Comparison of ENCODE assay signal across 21 cellular contexts in genomic region chr12:52127683-52128450, GRCh38. TPM values are rescaled to one million over a fixed set of nuclear protein-coding genes. Genes with fewer than 3 reads are reported as not detected.
DNase-seq lines count a peak whose midpoint lies in the region; ATAC-seq and TF ChIP-seq lines count a peak whose summit lies in the region.
"Had no signal": no experiment of that assay in that cellular context is flagged by ENCODE, and none has a peak within 500 bp of the region (broad histone marks: within the 10 kb centered on the region; RNA-seq: fewer than 3 reads in every experiment).

No MANE protein-coding gene starts in this region.

- H3K4me3 ChIP-seq in OCI-LY3 (ENCODE audit: low read length) = no peak overlapping the region
- no peak overlapping the region for H3K4me3 ChIP-seq in right cardiac atrium (ENCODE audit: low read length)
- H3K4me3 ChIP-seq in spleen = no peak overlapping the region
- H3K4me3 ChIP-seq: coronary artery, thyroid gland had no signal

- H3K9ac ChIP-seq in OCI-LY3 (ENCODE audit: low read length) = no peak overlapping the region

- H2AFZ ChIP-seq in OCI-LY3 (ENCODE audit: low read depth, low read length) = peak overlapping the region; percentile 39; the same call in 1 of the 2 replicates

- ATAC-seq in right cardiac atrium (no peak), GM18519 (IDR thresholded peaks at IDR 0.05; ENCODE audit: low FRiP score, unreplicated experiment) (no peak)
- no peak for ATAC-seq in activated naive CD4-positive, alpha-beta T cell treated with anti-CD3 and anti-CD28 coated beads, Interleukin-2, amount 50 U/mL, for 72 hours
- ATAC-seq: activated T-helper 17 cell treated with anti-CD3 and anti-CD28 coated beads, Interleukin-2, amount 50 U/mL, for 72 hours; stimulated activated naive B cell treated with anti-CD40 and anti-IgM and Interleukin-4, amounts not matched to agents 10 μg/mL and 1 μg/mL and 100 μg/mL, for 72 hours had no signal

- H3K9me3 ChIP-seq in OCI-LY3 (ENCODE audit: insufficient read depth, low read length) (no peaks in the 10 kb centered on the region), right cardiac atrium (ENCODE audit: control insufficient read depth, low read length) (no peaks in the 10 kb centered on the region), spleen (no peaks in the 10 kb centered on the region)
- H3K9me3 ChIP-seq: Caco-2, thyroid gland had no signal

- no peaks in the 10 kb centered on the region for H3K9me3 Mint-ChIP-seq in activated naive CD4-positive, alpha-beta T cell treated with anti-CD3 and anti-CD28 coated beads, Interleukin-2, amount 50 U/mL, for 72 hours
- H3K9me3 Mint-ChIP-seq: activated CD4-positive, alpha-beta T cell treated with anti-CD3 and anti-CD28 coated beads, Interleukin-2, amount 10 ng/mL, durations not matched to agents 24 days and 14 days; activated T-helper 17 cell treated with anti-CD3 and anti-CD28 coated beads, Interleukin-2, amount 50 U/mL, for 72 hours; brain had no signal

- H3K27me3 ChIP-seq in OCI-LY3 (ENCODE audit: low read depth, low read length) = peaks cover 14% of the 10 kb centered on the region
- H3K27me3 ChIP-seq in right cardiac atrium (ENCODE audit: control insufficient read depth, insufficient read depth) = no peaks in the 10 kb centered on the region
- peaks cover 0 to 21% (median 0%) of the 10 kb centered on the region in 7 donors for H3K27me3 ChIP-seq in spleen (replicated peaks in 1 of 7)
- H3K27me3 ChIP-seq: thyroid gland had no signal

- H3K27ac ChIP-seq in OCI-LY3 (ENCODE audit: low read length) (no peak overlapping the region), right cardiac atrium (ENCODE audit: low read length) (peak overlapping the region; percentile 89), spleen (peak overlapping the region in 5 of 8 donors; percentile 64 to 87 (median 79))

- peak; percentile 9 for DNase-seq in D341Med (ENCODE audit: low spot score)
- no peak for DNase-seq in right cardiac atrium
- no peak for DNase-seq in spleen
- DNase-seq in activated effector memory CD4-positive, alpha-beta T cell treated with anti-CD3 and anti-CD28 coated beads, Interleukin-2, amount 50 U/mL, for 16 hours = no peak
- DNase-seq in activated naive CD4-positive, alpha-beta T cell treated with anti-CD3 and anti-CD28 coated beads, Interleukin-2, amount 50 U/mL, for 72 hours (ENCODE audit: low spot score in 2 of 2) = no peak
- DNase-seq: activated CD4-positive, alpha-beta T cell treated with anti-CD3 and anti-CD28 coated beads, Interleukin-2, amount 10 ng/mL, durations not matched to agents 24 days and 14 days; Caco-2; hippocampal formation; mesenchymal stem cell; naive B cell; NCI-H1092; NCI-H2029 treated with DMSO at 0.1 percent for 48 hours; stimulated activated naive B cell treated with anti-CD40 and anti-IgM and Interleukin-4, amounts not matched to agents 10 μg/mL and 1 μg/mL and 100 μg/mL, for 72 hours; thyroid gland had no signal

- H3K36me3 ChIP-seq in OCI-LY3 (replicated peaks; ENCODE audit: low read depth, low read length) (no peaks in the 10 kb centered on the region), spleen (no peaks in the 10 kb centered on the region)
- H3K36me3 ChIP-seq: thyroid gland had no signal

- H3K79me2 ChIP-seq in OCI-LY3 (ENCODE audit: low read length) = no peaks in the 10 kb centered on the region

- H4K20me1 ChIP-seq in OCI-LY3 (ENCODE audit: insufficient read depth, low read length) = no peaks in the 10 kb centered on the region

- TF ChIP-seq CTCF in OCI-LY3 (IDR thresholded peaks at IDR 0.05; ENCODE audit: low read depth, low read length) = no peak
- TF ChIP-seq CTCF in spleen (IDR thresholded peaks at IDR 0.05 in 8 of 11, conservative IDR thresholded peaks at IDR 0.05 in 3 of 11) = no peak

- no peaks in the 10 kb centered on the region for H3K36me3 Mint-ChIP-seq in activated naive CD4-positive, alpha-beta T cell treated with anti-CD3 and anti-CD28 coated beads, Interleukin-2, amount 50 U/mL, for 72 hours
- H3K36me3 Mint-ChIP-seq: brain; stimulated activated naive B cell treated with anti-CD40 and anti-IgM and Interleukin-4, amounts not matched to agents 10 μg/mL and 1 μg/mL and 100 μg/mL, for 72 hours had no signal

- H3K4me2 ChIP-seq in OCI-LY3 (ENCODE audit: low read length) = no peak overlapping the region

- intact Hi-C loops in right cardiac atrium (cut with DNase I) = loop anchor here in 1 of 4 donors (10.0 kb wide), 1 partner anchor 103 kb away; no protein-coding TSS in a partner anchor
- intact Hi-C loops in spleen (cut with DNase I; ENCODE audit: low total_unique reads) = no loop called here

- WGBS in right cardiac atrium = 60% methylated on average over 10 of the region's 10 CpGs
- WGBS in spleen, 5 donors = 43 to 52% (median 49%) methylated on average over 10 of the region's 10 CpGs

- H3K27ac Mint-ChIP-seq in activated naive CD4-positive, alpha-beta T cell treated with anti-CD3 and anti-CD28 coated beads, Interleukin-2, amount 50 U/mL, for 72 hours = no peak overlapping the region
- H3K27ac Mint-ChIP-seq: activated CD4-positive, alpha-beta T cell treated with anti-CD3 and anti-CD28 coated beads, Interleukin-2, amount 10 ng/mL, durations not matched to agents 24 days and 14 days; activated T-helper 17 cell treated with anti-CD3 and anti-CD28 coated beads, Interleukin-2, amount 50 U/mL, for 72 hours; stimulated activated naive B cell treated with anti-CD40 and anti-IgM and Interleukin-4, amounts not matched to agents 10 μg/mL and 1 μg/mL and 100 μg/mL, for 72 hours had no signal

- peaks cover 14% of the 10 kb centered on the region for H3K4me1 ChIP-seq in OCI-LY3 (ENCODE audit: low read length)
- H3K4me1 ChIP-seq in right cardiac atrium (ENCODE audit: control insufficient read depth, insufficient read depth, low read length) = peaks cover 12% of the 10 kb centered on the region
- peaks cover 0 to 26% (median 11%) of the 10 kb centered on the region in 6 donors for H3K4me1 ChIP-seq in spleen
- H3K4me1 ChIP-seq: Caco-2 had no signal

- no peak for TF ChIP-seq POLR2A in spleen (IDR thresholded peaks at IDR 0.05)

RNA-seq across cellular contexts. Expression of gene SMIM41, which starts 48.4 kb away (rescaled TPM):
- under 1 TPM in 3 of 4 donors, not detected in 1; 0.31 to 0.95 (median 0.44) TPM for total RNA-seq in right cardiac atrium
- polyA plus RNA-seq in right cardiac atrium = 0.61 TPM
- 1 to 10 TPM in 6 of 7 donors, under 1 TPM in 1; 0.64 to 8.1 (median 4.9) TPM for total RNA-seq in spleen
- polyA plus RNA-seq in spleen = 1 to 10 TPM in 2 of 3 donors, under 1 TPM in 1; 0.85 to 1.7 (median 1.1) TPM
- not detected for total RNA-seq in activated naive CD4-positive, alpha-beta T cell treated with anti-CD3 and anti-CD28 coated beads, Interleukin-2, amount 50 U/mL, for 72 hours
- total RNA-seq: activated T-helper 17 cell treated with anti-CD3 and anti-CD28 coated beads, Interleukin-2, amount 50 U/mL, for 72 hours; Caco-2; Daoy; osteocyte had no signal

RNA-seq across cellular contexts. Expression of gene ATG101, which starts 58.1 kb away (rescaled TPM):
- total RNA-seq in right cardiac atrium (10 to 100 TPM; 24.8 to 30.2 (median 26.9) TPM), spleen (10 to 100 TPM; 23.5 to 40.1 (median 32.3) TPM)
- polyA plus RNA-seq in right cardiac atrium (33.0 TPM), spleen (10 to 100 TPM; 32.0 to 81.1 (median 35.3) TPM)
- total RNA-seq in activated naive CD4-positive, alpha-beta T cell treated with anti-CD3 and anti-CD28 coated beads, Interleukin-2, amount 50 U/mL, for 72 hours = 10 to 100 TPM; 28.5 to 46.8 TPM
